8 cellular contexts compared by ENCODE assay signal in genomic region chr2:46873632-46874068, GRCh38. TPM values are rescaled to one million over a fixed set of nuclear protein-coding genes. Genes with fewer than 3 reads are reported as not detected.
A peak's percentile ranks its signal among the peaks of the same experiment; 100 is the strongest.
DNase-seq lines count a peak whose midpoint lies in the region; ATAC-seq and TF ChIP-seq lines count a peak whose summit lies in the region.

No MANE protein-coding gene starts in this region.

- H3K4me1 ChIP-seq in liver (ENCODE audit: control insufficient read depth in 4 of 4, insufficient read depth in 4 of 4, low read length in 3 of 4) = peaks cover 2 to 12% (median 7%) of the 10 kb centered on the region in 4 donors

- no peaks in the 10 kb centered on the region for H3K27me3 ChIP-seq in liver (ENCODE audit: control insufficient read depth in 4 of 4, insufficient read depth in 4 of 4, low read length in 3 of 4)

- TF ChIP-seq CTCF in liver (IDR thresholded peaks at IDR 0.05; ENCODE audit: low read depth, low read length, missing input control) = no peak

- WGBS in liver = 80% methylated on average over 5 of the region's 5 CpGs

- H3K27ac ChIP-seq in liver (ENCODE audit: low read depth in 1 of 2, low read length in 2 of 2) = no peak overlapping the region

- H3K4me3 ChIP-seq in liver (ENCODE audit: low read depth in 1 of 3, low read length in 3 of 3) = no peak overlapping the region

- no peak overlapping the region for H3K9ac ChIP-seq in liver (ENCODE audit: low read depth in 1 of 2, low read length in 2 of 2)

- no peaks in the 10 kb centered on the region for H3K36me3 ChIP-seq in liver (ENCODE audit: control insufficient read depth in 4 of 4, insufficient read depth in 3 of 4, low read depth in 1 of 4, low read length in 3 of 4)

- DNase-seq in EH (ENCODE audit: low read depth) (peak; percentile 97), NCI-H69 (lab: John Stamatoyannopoulos, UW) (peak; percentile 50), brain pericyte (ENCODE audit: low read depth, low spot score) (peak; percentile 75), SHP77 treated with DMSO at 0.1 percent for 48 hours (lab: John Stamatoyannopoulos, UW) (no peak)
- DNase-seq in stimulated activated naive CD8-positive, alpha-beta T cell treated with anti-CD3 and anti-CD28 coated beads, Interleukin-15, Interleukin-2, amounts not matched to agents 100 U/mL and 50 U/mL, for 24 hours = peak; percentile 57
- no peak for DNase-seq in central memory CD4-positive, alpha-beta T cell

- no peaks in the 10 kb centered on the region for H3K9me3 ChIP-seq in liver (ENCODE audit: control insufficient read depth in 4 of 4, low read length in 3 of 4)

- no peak for TF ChIP-seq RAD21 in liver (IDR thresholded peaks at IDR 0.05)

- peak; percentile 66 for ATAC-seq in stimulated activated naive CD8-positive, alpha-beta T cell treated with anti-CD3 and anti-CD28 coated beads, Interleukin-15, Interleukin-2, amounts not matched to agents 100 U/mL and 50 U/mL, for 24 hours
- no peak for ATAC-seq in HG03469 (IDR thresholded peaks at IDR 0.05; ENCODE audit: unreplicated experiment)

TF ChIP-seq in liver, 16 proteins besides CTCF, POLR2A, EP300 and RAD21:
- TF ChIP-seq TAF1 (conservative IDR thresholded peaks at IDR 0.05) = no peak
- TF ChIP-seq ATF3 (IDR thresholded peaks at IDR 0.05) = no peak
- TF ChIP-seq, protein P1, sequence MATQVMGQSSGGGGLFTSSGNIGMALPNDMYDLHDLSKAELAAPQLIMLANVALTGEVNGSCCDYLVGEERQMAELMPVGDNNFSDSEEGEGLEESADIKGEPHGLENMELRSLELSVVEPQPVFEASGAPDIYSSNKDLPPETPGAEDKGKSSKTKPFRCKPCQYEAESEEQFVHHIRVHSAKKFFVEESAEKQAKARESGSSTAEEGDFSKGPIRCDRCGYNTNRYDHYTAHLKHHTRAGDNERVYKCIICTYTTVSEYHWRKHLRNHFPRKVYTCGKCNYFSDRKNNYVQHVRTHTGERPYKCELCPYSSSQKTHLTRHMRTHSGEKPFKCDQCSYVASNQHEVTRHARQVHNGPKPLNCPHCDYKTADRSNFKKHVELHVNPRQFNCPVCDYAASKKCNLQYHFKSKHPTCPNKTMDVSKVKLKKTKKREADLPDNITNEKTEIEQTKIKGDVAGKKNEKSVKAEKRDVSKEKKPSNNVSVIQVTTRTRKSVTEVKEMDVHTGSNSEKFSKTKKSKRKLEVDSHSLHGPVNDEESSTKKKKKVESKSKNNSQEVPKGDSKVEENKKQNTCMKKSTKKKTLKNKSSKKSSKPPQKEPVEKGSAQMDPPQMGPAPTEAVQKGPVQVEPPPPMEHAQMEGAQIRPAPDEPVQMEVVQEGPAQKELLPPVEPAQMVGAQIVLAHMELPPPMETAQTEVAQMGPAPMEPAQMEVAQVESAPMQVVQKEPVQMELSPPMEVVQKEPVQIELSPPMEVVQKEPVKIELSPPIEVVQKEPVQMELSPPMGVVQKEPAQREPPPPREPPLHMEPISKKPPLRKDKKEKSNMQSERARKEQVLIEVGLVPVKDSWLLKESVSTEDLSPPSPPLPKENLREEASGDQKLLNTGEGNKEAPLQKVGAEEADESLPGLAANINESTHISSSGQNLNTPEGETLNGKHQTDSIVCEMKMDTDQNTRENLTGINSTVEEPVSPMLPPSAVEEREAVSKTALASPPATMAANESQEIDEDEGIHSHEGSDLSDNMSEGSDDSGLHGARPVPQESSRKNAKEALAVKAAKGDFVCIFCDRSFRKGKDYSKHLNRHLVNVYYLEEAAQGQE (IDR thresholded peaks at IDR 0.05) = no peak
- TF ChIP-seq JUND (IDR thresholded peaks at IDR 0.05) = peak; percentile 40 to 78
- TF ChIP-seq FOXA1 (IDR thresholded peaks at IDR 0.05) = no peak

RNA-seq across cellular contexts. Expression of gene MCFD2, which starts 42.0 kb away (rescaled TPM):
- total RNA-seq in liver = 100 to 1,000 TPM in 1 of 2 donors, 10 to 100 TPM in 1; 81.8 to 148 TPM
- 100 to 1,000 TPM; 118 to 140 TPM for polyA plus RNA-seq in liver

Comparison
In these comparisons a context has a peak if more than half of its experiments do, and no peak if none do; other contexts are left out.
1. DNase-seq: peak in EH (single experiment), NCI-H69 (single experiment), brain pericyte (single experiment) and stimulated activated naive CD8-positive, alpha-beta T cell treated with anti-CD3 and anti-CD28 coated beads, Interleukin-15, Interleukin-2, amounts not matched to agents 100 U/mL and 50 U/mL, for 24 hours (single experiment); none in SHP77 treated with DMSO at 0.1 percent for 48 hours (single experiment) and central memory CD4-positive, alpha-beta T cell (single experiment).